Comparison of ENCODE assay signal across 26 cellular contexts in genomic region chr10:24381235-24382010, GRCh38.
A peak's percentile ranks its signal among the peaks of the same experiment; 100 is the strongest.
DNase-seq lines count a peak whose midpoint lies in the region; ATAC-seq, FAIRE-seq and TF ChIP-seq lines count a peak whose summit lies in the region.
"Had no signal": no experiment of that assay in that cellular context is flagged by ENCODE, and none has a peak within 500 bp of the region (broad histone marks: within the 10 kb centered on the region; RNA-seq: fewer than 3 reads in every experiment).

No MANE protein-coding gene starts in this region.

- WGBS in psoas muscle, 3 donors = 55 to 71% (median 56%) methylated on average over 9 of the region's 9 CpGs

- H3K4me3 ChIP-seq in Caco-2 (ENCODE audit: low read depth, low read length) (no peak overlapping the region), bronchial epithelial cell (ENCODE audit: low read depth, low read length) (no peak overlapping the region), psoas muscle (no peak overlapping the region), MG63 (no peak overlapping the region)

- H3K36me3 ChIP-seq in Caco-2 (ENCODE audit: control insufficient read depth, insufficient read depth, low read length) (peaks cover 5% of the 10 kb centered on the region), bronchial epithelial cell (ENCODE audit: control insufficient read depth, insufficient read depth, low read length) (peaks cover 6% of the 10 kb centered on the region), psoas muscle (ENCODE audit: insufficient read depth in 1 of 2, low read depth in 1 of 2) (no peaks in the 10 kb centered on the region), MG63 (no peaks in the 10 kb centered on the region)

- peak in 3 of 4 donors; percentile 26 to 39 (median 33) for ATAC-seq in psoas muscle
- ATAC-seq: left lobe of liver; naive thymus-derived CD4-positive, alpha-beta T cell; SK-N-SH treated with all-trans-retinoic acid at 6 μM for 48 hours; stimulated activated memory B cell treated with anti-CD40 and anti-IgM and Interleukin-4, amounts not matched to agents 10 μg/mL and 1 μg/mL and 100 μg/mL, for 72 hours had no signal

- no peaks in the 10 kb centered on the region for H3K27me3 ChIP-seq in Caco-2 (replicated peaks; ENCODE audit: control insufficient read depth, insufficient read depth, low read length)
- no peaks in the 10 kb centered on the region for H3K27me3 ChIP-seq in bronchial epithelial cell (ENCODE audit: control insufficient read depth, insufficient read depth, low read length)
- H3K27me3 ChIP-seq in psoas muscle (ENCODE audit: insufficient read depth in 3 of 3, low read length in 2 of 3) = no peaks in the 10 kb centered on the region
- no peaks in the 10 kb centered on the region for H3K27me3 ChIP-seq in MG63

- no peaks in the 10 kb centered on the region for H3K9me3 Mint-ChIP-seq in Caco-2 (ENCODE audit: unreplicated experiment)
- no peaks in the 10 kb centered on the region for H3K9me3 Mint-ChIP-seq in activated CD4-positive, alpha-beta memory T cell treated with anti-CD3 and anti-CD28 coated beads for 36 hours
- peaks cover 2% of the 10 kb centered on the region for H3K9me3 Mint-ChIP-seq in activated naive CD8-positive, alpha-beta T cell treated with anti-CD3 and anti-CD28 coated beads for 36 hours
- H3K9me3 Mint-ChIP-seq: activated T-helper 2 cell treated with anti-CD3 and anti-CD28 coated beads, Interferon-gamma antibody, Interleukin-2, Interleukin-4, amounts not matched to agents 10 μg/mL and 5 μg/mL and 100 μg/mL, durations not matched to agents 14 hours and 24 hours and 36 hours had no signal

- no peak for DNase-seq in Caco-2
- DNase-seq in NCI-H524 (lab: John Stamatoyannopoulos, UW) = peak; percentile 34 to 71
- peak; percentile 26 for DNase-seq in bronchial epithelial cell (ENCODE audit: low read depth)
- no peak for DNase-seq in psoas muscle
- no peak for DNase-seq in activated CD4-positive, alpha-beta memory T cell treated with anti-CD3 and anti-CD28 coated beads for 36 hours
- DNase-seq in activated naive CD8-positive, alpha-beta T cell treated with anti-CD3 and anti-CD28 coated beads for 36 hours = no peak
- no peak for DNase-seq in mucosa of gallbladder (ENCODE audit: low spot score)
- no peak for DNase-seq in MG63
- DNase-seq: activated B cell treated with CpG ODN at 0.5 μM for 24 hours; activated CD4-positive, alpha-beta T cell treated with anti-CD3 and anti-CD28 coated beads, Interleukin-2, amount 50 U/mL, for 4 hours; activated CD8-positive, alpha-beta memory T cell treated with anti-CD3 and anti-CD28 coated beads, Interleukin-2, amount 50 U/mL, for 4 hours; DMS 273 treated with DMSO at 0.1 percent for 48 hours; KG1; mesendoderm; naive thymus-derived CD4-positive, alpha-beta T cell; NCI-H187; NCI-H69; nucleus accumbens; stimulated activated CD4-positive, alpha-beta T cell treated with anti-CD3 and anti-CD28 coated beads, Interleukin-4, amount 100 ng/mL, for 1 hour had no signal

- no peak overlapping the region for H3K4me3 Mint-ChIP-seq in Caco-2 (ENCODE audit: unreplicated experiment)
- no peak overlapping the region for H3K4me3 Mint-ChIP-seq in activated CD4-positive, alpha-beta memory T cell treated with anti-CD3 and anti-CD28 coated beads for 36 hours
- no peak overlapping the region for H3K4me3 Mint-ChIP-seq in activated naive CD8-positive, alpha-beta T cell treated with anti-CD3 and anti-CD28 coated beads for 36 hours
- H3K4me3 Mint-ChIP-seq: activated B cell treated with CpG ODN at 0.5 μM for 24 hours; activated naive CD8-positive, alpha-beta T cell; naive thymus-derived CD4-positive, alpha-beta T cell; stimulated activated memory B cell treated with anti-CD40 and anti-IgM and Interleukin-4, amounts not matched to agents 10 μg/mL and 1 μg/mL and 100 μg/mL, for 72 hours had no signal

- peak overlapping the region; percentile 89 for H3K27ac ChIP-seq in psoas muscle

- H3K36me3 Mint-ChIP-seq in Caco-2 (ENCODE audit: insufficient read depth, unreplicated experiment) = peaks cover 75% of the 10 kb centered on the region
- H3K36me3 Mint-ChIP-seq in activated CD4-positive, alpha-beta memory T cell treated with anti-CD3 and anti-CD28 coated beads for 36 hours = no peaks in the 10 kb centered on the region
- no peaks in the 10 kb centered on the region for H3K36me3 Mint-ChIP-seq in activated naive CD8-positive, alpha-beta T cell treated with anti-CD3 and anti-CD28 coated beads for 36 hours
- H3K36me3 Mint-ChIP-seq: activated naive CD8-positive, alpha-beta T cell; naive thymus-derived CD4-positive, alpha-beta T cell; stimulated activated memory B cell treated with anti-CD40 and anti-IgM and Interleukin-4, amounts not matched to agents 10 μg/mL and 1 μg/mL and 100 μg/mL, for 72 hours had no signal

- no TSS peak for BruUV-seq in Caco-2 (replicated peaks; lab: Mats Ljungman, UMichigan)

- H3K9me3 ChIP-seq in Caco-2 (no peaks in the 10 kb centered on the region), psoas muscle (no peaks in the 10 kb centered on the region), MG63 (no peaks in the 10 kb centered on the region)

- TF ChIP-seq CTCF in Caco-2 (IDR thresholded peaks at IDR 0.05; ENCODE audit: insufficient read depth in 1 of 2, low read depth in 1 of 2, low read length in 1 of 2, severe bottlenecking in 1 of 2, unreplicated experiment in 1 of 2) = no peak
- TF ChIP-seq CTCF in bronchial epithelial cell (IDR thresholded peaks at IDR 0.05; ENCODE audit: insufficient read depth, low read length, severe bottlenecking) = no peak
- no peak for TF ChIP-seq CTCF in psoas muscle (IDR thresholded peaks at IDR 0.05)

- peak; percentile 52 for FAIRE-seq in bronchial epithelial cell (lab: Jason Lieb, UNC)
- FAIRE-seq: astrocyte, H54 had no signal

- intact Hi-C loops in Caco-2 (cut with micrococcal nuclease; ENCODE audit: unreplicated experiment) = loop anchor here (2.0 to 5.0 kb wide), 3 partner anchors 85 to 176 kb away; partner anchors contain the start of gene KIAA1217
- intact Hi-C loops in psoas muscle (cut with DNase I) = loop anchor here in 1 of 2 donors (2.0 to 5.0 kb wide), 3 partner anchors 71 to 173 kb away; partner anchors contain the start of gene KIAA1217
- intact Hi-C loops in activated CD4-positive, alpha-beta memory T cell treated with anti-CD3 and anti-CD28 coated beads for 36 hours (cut with micrococcal nuclease) = loop anchor here (5.0 kb wide), 2 partner anchors 121 to 681 kb away; no protein-coding TSS in a partner anchor

- peak overlapping the region; percentile 92 for H3K27ac Mint-ChIP-seq in Caco-2 (ENCODE audit: unreplicated experiment)
- no peak overlapping the region for H3K27ac Mint-ChIP-seq in activated CD4-positive, alpha-beta memory T cell treated with anti-CD3 and anti-CD28 coated beads for 36 hours
- no peak overlapping the region for H3K27ac Mint-ChIP-seq in activated naive CD8-positive, alpha-beta T cell treated with anti-CD3 and anti-CD28 coated beads for 36 hours
- H3K27ac Mint-ChIP-seq: activated B cell treated with CpG ODN at 0.5 μM for 24 hours; activated naive CD8-positive, alpha-beta T cell; activated T-helper 2 cell treated with anti-CD3 and anti-CD28 coated beads, Interferon-gamma antibody, Interleukin-2, Interleukin-4, amounts not matched to agents 10 μg/mL and 5 μg/mL and 100 μg/mL, durations not matched to agents 14 hours and 24 hours and 36 hours; naive thymus-derived CD4-positive, alpha-beta T cell; stimulated activated memory B cell treated with anti-CD40 and anti-IgM and Interleukin-4, amounts not matched to agents 10 μg/mL and 1 μg/mL and 100 μg/mL, for 72 hours had no signal

- CTCF ChIA-PET in Caco-2 (lab: Charles Lee) = no interaction called here
- CTCF ChIA-PET in activated CD4-positive, alpha-beta memory T cell treated with anti-CD3 and anti-CD28 coated beads for 36 hours (lab: Charles Lee) = interaction anchor here (0.5 kb wide), 1 partner anchor 760 kb away, joined by 3 read pairs; no protein-coding TSS in a partner anchor

- H3K27me3 Mint-ChIP-seq in Caco-2 (ENCODE audit: insufficient read depth, unreplicated experiment) = no peaks in the 10 kb centered on the region
- peaks cover 25% of the 10 kb centered on the region for H3K27me3 Mint-ChIP-seq in activated CD4-positive, alpha-beta memory T cell treated with anti-CD3 and anti-CD28 coated beads for 36 hours
- H3K27me3 Mint-ChIP-seq in activated naive CD8-positive, alpha-beta T cell treated with anti-CD3 and anti-CD28 coated beads for 36 hours = peaks cover 41% of the 10 kb centered on the region

- H3K4me1 ChIP-seq in Caco-2 = peaks cover 31% of the 10 kb centered on the region
- peaks cover 55% of the 10 kb centered on the region for H3K4me1 ChIP-seq in psoas muscle

- H3K4me1 Mint-ChIP-seq in Caco-2 (ENCODE audit: low read depth, unreplicated experiment) = peaks cover 23% of the 10 kb centered on the region
- peaks cover 15% of the 10 kb centered on the region for H3K4me1 Mint-ChIP-seq in activated CD4-positive, alpha-beta memory T cell treated with anti-CD3 and anti-CD28 coated beads for 36 hours (ENCODE audit: low read depth)
- peaks cover 12% of the 10 kb centered on the region for H3K4me1 Mint-ChIP-seq in activated naive CD8-positive, alpha-beta T cell treated with anti-CD3 and anti-CD28 coated beads for 36 hours
- H3K4me1 Mint-ChIP-seq: activated B cell treated with CpG ODN at 0.5 μM for 24 hours; stimulated activated memory B cell treated with anti-CD40 and anti-IgM and Interleukin-4, amounts not matched to agents 10 μg/mL and 1 μg/mL and 100 μg/mL, for 72 hours had no signal

- POLR2A ChIA-PET in Caco-2 (lab: Charles Lee) = interaction anchor here (0.6 kb wide), 1 partner anchor 27 kb away, joined by 3 read pairs; no protein-coding TSS in a partner anchor
- POLR2A ChIA-PET in activated CD4-positive, alpha-beta memory T cell treated with anti-CD3 and anti-CD28 coated beads for 36 hours (lab: Charles Lee) = no interaction called here

Comparison
In these comparisons a context has a peak if more than half of its experiments do, and no peak if none do; other contexts are left out.
1. DNase-seq: peak in NCI-H524 (2 of 2) and bronchial epithelial cell (single experiment); none in Caco-2 (0 of 2), psoas muscle (0 of 2), activated CD4-positive, alpha-beta memory T cell treated with anti-CD3 and anti-CD28 coated beads for 36 hours (single experiment), activated naive CD8-positive, alpha-beta T cell treated with anti-CD3 and anti-CD28 coated beads for 36 hours (single experiment), mucosa of gallbladder (single experiment) and MG63 (single experiment).